8 cellular contexts compared by ENCODE assay signal in the genomic region with DNA sequence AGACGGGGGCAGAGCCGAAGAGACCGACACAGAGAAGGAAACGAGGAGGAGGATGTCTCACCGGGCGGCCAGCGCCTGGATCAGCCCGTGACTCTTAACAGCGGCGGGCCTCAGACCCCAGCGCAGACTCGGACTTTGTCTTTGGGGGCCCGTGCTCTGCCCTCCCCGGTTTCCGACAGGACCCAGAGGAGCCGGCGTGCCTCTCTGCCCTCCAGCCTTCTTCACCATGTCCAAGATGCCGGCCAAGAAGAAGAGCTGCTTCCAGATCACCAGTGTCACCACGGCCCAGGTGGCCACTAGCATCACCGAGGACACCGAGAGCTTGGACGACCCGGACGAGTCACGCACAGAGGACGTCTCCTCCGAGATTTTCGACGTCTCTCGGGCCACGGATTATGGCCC. TPM values are rescaled to one million over a fixed set of nuclear protein-coding genes. Genes with fewer than 3 reads are reported as not detected.
DNase-seq lines count a peak whose midpoint lies in the region; ATAC-seq and TF ChIP-seq lines count a peak whose summit lies in the region.

No MANE protein-coding gene starts in this region.

- H3K4me3 ChIP-seq in GM12875 (ENCODE audit: low read depth, low read length) = peak overlapping the region; percentile 78
- peak overlapping the region; percentile 59 for H3K4me3 ChIP-seq in KMS-11 (IDR thresholded peaks at IDR 0.05; ENCODE audit: insufficient read depth, low read depth, low read length)
- H3K4me3 ChIP-seq in choroid plexus epithelial cell (ENCODE audit: low read depth, low read length) = peak overlapping the region; percentile 95
- H3K4me3 ChIP-seq in naive thymus-derived CD4-positive, alpha-beta T cell (ENCODE audit: low read length) = peak overlapping the region; percentile 96

- POLR2A ChIA-PET in naive thymus-derived CD4-positive, alpha-beta T cell (lab: Charles Lee) = interaction anchor here (0.6 to 4.1 kb wide), 16 partner anchors 8 to 595 kb away, joined by 3 to 69 read pairs (median 6); partner anchors contain the start of genes EIF2A, PFN2, RNF13 and SELENOT

- H3K36me3 Mint-ChIP-seq in naive thymus-derived CD4-positive, alpha-beta T cell = peaks cover 0 to 15% (median 3%) of the 10 kb centered on the region in 5 donors

- H3K9me3 Mint-ChIP-seq in naive thymus-derived CD4-positive, alpha-beta T cell = peaks cover 0 to 1% (median 0%) of the 10 kb centered on the region in 11 donors

- H3K9ac ChIP-seq in KMS-11 = peak overlapping the region; percentile 85

- intact Hi-C loops in naive thymus-derived CD4-positive, alpha-beta T cell (cut with micrococcal nuclease) = loop anchor here (2.0 to 10.0 kb wide), 7 partner anchors 37 to 1418 kb away; partner anchors contain the start of genes GPR171 (in 2 of the 2), ERICH6 (in 1 of the 2), GYG1 (in 1 of the 2) and P2RY14 (in 1 of the 2)

- no peaks in the 10 kb centered on the region for H3K36me3 ChIP-seq in KMS-11 (ENCODE audit: insufficient read depth)
- peaks cover 0 to 20% (median 0%) of the 10 kb centered on the region in 3 experiments for H3K36me3 ChIP-seq in naive thymus-derived CD4-positive, alpha-beta T cell (ENCODE audit: control insufficient read depth in 2 of 3, insufficient read depth in 3 of 3, low read length in 3 of 3)

- no peaks in the 10 kb centered on the region for H3K9me3 ChIP-seq in naive thymus-derived CD4-positive, alpha-beta T cell (ENCODE audit: control insufficient read depth in 2 of 3, low read length in 3 of 3)

- CTCF ChIA-PET in naive thymus-derived CD4-positive, alpha-beta T cell (lab: Charles Lee) = interaction anchor here (0.9 to 2.0 kb wide), 6 partner anchors 10 to 229 kb away, joined by 3 to 8 read pairs (median 4); no protein-coding TSS in a partner anchor

- DNase-seq in choroid plexus epithelial cell (ENCODE audit: low read depth) (no peak), HCEC 1CT (no peak), HK-2 (ENCODE audit: unreplicated experiment) (no peak)
- DNase-seq in naive thymus-derived CD4-positive, alpha-beta T cell = peak in 1 of 9 donors; percentile 10

- H3K27ac ChIP-seq in KMS-11 = peak overlapping the region; percentile 97
- peak overlapping the region; percentile 98 for H3K27ac ChIP-seq in naive thymus-derived CD4-positive, alpha-beta T cell (ENCODE audit: low read depth, low read length)

- peaks cover 53% of the 10 kb centered on the region for H3K79me2 ChIP-seq in KMS-11 (ENCODE audit: insufficient read depth, low read depth)

- H3K27ac Mint-ChIP-seq in naive thymus-derived CD4-positive, alpha-beta T cell = peak overlapping the region; percentile 89 to 99 (median 97)

- peak overlapping the region; percentile 67 for H3K4me2 ChIP-seq in KMS-11

- peak overlapping the region; percentile 86 to 98 (median 91) for H3K4me3 Mint-ChIP-seq in naive thymus-derived CD4-positive, alpha-beta T cell

- peaks cover 0 to 12% (median 0%) of the 10 kb centered on the region in 5 donors for H3K27me3 Mint-ChIP-seq in naive thymus-derived CD4-positive, alpha-beta T cell

- H3K27me3 ChIP-seq in KMS-11 (ENCODE audit: insufficient read depth, low read depth) = no peaks in the 10 kb centered on the region
- no peaks in the 10 kb centered on the region for H3K27me3 ChIP-seq in naive thymus-derived CD4-positive, alpha-beta T cell (ENCODE audit: control insufficient read depth in 2 of 2, insufficient read depth in 2 of 2, low read length in 2 of 2)

- no peak for TF ChIP-seq CTCF in GM12875 (IDR thresholded peaks at IDR 0.05; ENCODE audit: borderline replicate concordance, insufficient read depth, low read depth, low read length)
- no peak for TF ChIP-seq CTCF in KMS-11 (conservative IDR thresholded peaks at IDR 0.05; ENCODE audit: low read depth, low read length)
- no peak for TF ChIP-seq CTCF in choroid plexus epithelial cell (conservative IDR thresholded peaks at IDR 0.05; ENCODE audit: low read depth, low read length)

- peaks cover 28 to 47% (median 45%) of the 10 kb centered on the region in 7 donors for H3K4me1 Mint-ChIP-seq in naive thymus-derived CD4-positive, alpha-beta T cell

- H4K20me1 ChIP-seq in KMS-11 (ENCODE audit: insufficient read depth) = peaks cover 34% of the 10 kb centered on the region

- peaks cover 28% of the 10 kb centered on the region for H3K4me1 ChIP-seq in KMS-11 (ENCODE audit: low read depth, poor library complexity, severe bottlenecking)
- H3K4me1 ChIP-seq in naive thymus-derived CD4-positive, alpha-beta T cell (ENCODE audit: control insufficient read depth in 2 of 2, insufficient read depth in 2 of 2, low read length in 2 of 2) = peaks cover 7 to 10% of the 10 kb centered on the region in 2 donors

- peak overlapping the region; percentile 84 for H2AFZ ChIP-seq in KMS-11 (ENCODE audit: low read depth)

- ATAC-seq in naive thymus-derived CD4-positive, alpha-beta T cell = no peak
- ATAC-seq in GM21515 (IDR thresholded peaks at IDR 0.05; ENCODE audit: unreplicated experiment) (no peak), GM21526 (IDR thresholded peaks at IDR 0.05; ENCODE audit: low FRiP score, unreplicated experiment) (no peak)

RNA-seq across cellular contexts. Expression of gene TSC22D2, which starts 1.0 kb away (rescaled TPM):
- total RNA-seq in naive thymus-derived CD4-positive, alpha-beta T cell = 10 to 100 TPM; 17.9 to 42.1 (median 27.3) TPM
- 10 to 100 TPM in 1 of 2 donors, 1 to 10 TPM in 1; 6.6 to 12.7 TPM for polyA plus RNA-seq in naive thymus-derived CD4-positive, alpha-beta T cell
